15 cellular contexts compared by ENCODE assay signal in genomic region chr17:83067718-83068261, GRCh38. TPM values are rescaled to one million over a fixed set of nuclear protein-coding genes. Genes with fewer than 3 reads are reported as not detected.
DNase-seq lines count a peak whose midpoint lies in the region; ATAC-seq and TF ChIP-seq lines count a peak whose summit lies in the region.
"Had no signal": no experiment of that assay in that cellular context is flagged by ENCODE, and none has a peak within 500 bp of the region (broad histone marks: within the 10 kb centered on the region; RNA-seq: fewer than 3 reads in every experiment).

No MANE protein-coding gene starts in this region.

- no peaks in the 10 kb centered on the region for H3K36me3 Mint-ChIP-seq in activated CD4-positive, alpha-beta T cell treated with anti-CD3 and anti-CD28 coated beads for 36 hours (ENCODE audit: low read depth)
- H3K36me3 Mint-ChIP-seq in activated naive CD8-positive, alpha-beta T cell treated with anti-CD3 and anti-CD28 coated beads, Interleukin-2, amount 50 U/mL, for 24 hours (ENCODE audit: low read depth): no peaks in the 10 kb centered on the region
- H3K36me3 Mint-ChIP-seq: IgD-negative memory B cell had no signal

- H3K4me1 ChIP-seq in tibial nerve: peaks cover 0 to 25% (median 0%) of the 10 kb centered on the region in 4 donors

- no peak for ATAC-seq in activated CD4-positive, alpha-beta T cell treated with anti-CD3 and anti-CD28 coated beads for 36 hours
- ATAC-seq in sciatic nerve: no peak
- ATAC-seq in activated naive CD8-positive, alpha-beta T cell treated with anti-CD3 and anti-CD28 coated beads, Interleukin-2, amount 50 U/mL, for 24 hours: no peak
- ATAC-seq: activated T-cell treated with anti-CD3 and anti-CD28 coated beads, Interleukin-2, amount 50 U/mL, for 72 hours had no signal

- H3K36me3 ChIP-seq in tibial nerve: no peaks in the 10 kb centered on the region
- H3K36me3 ChIP-seq: esophagus squamous epithelium had no signal

- no peak overlapping the region for H3K27ac Mint-ChIP-seq in activated CD4-positive, alpha-beta T cell treated with anti-CD3 and anti-CD28 coated beads for 36 hours
- no peak overlapping the region for H3K27ac Mint-ChIP-seq in activated naive CD8-positive, alpha-beta T cell treated with anti-CD3 and anti-CD28 coated beads, Interleukin-2, amount 50 U/mL, for 24 hours
- H3K27ac Mint-ChIP-seq: activated T-cell treated with anti-CD3 and anti-CD28 coated beads, Interleukin-2, amount 50 U/mL, for 72 hours had no signal

- TF ChIP-seq POLR2A in tibial nerve (IDR thresholded peaks at IDR 0.05): no peak

- H3K9me3 Mint-ChIP-seq in activated CD4-positive, alpha-beta T cell treated with anti-CD3 and anti-CD28 coated beads for 36 hours (ENCODE audit: low read depth): no peaks in the 10 kb centered on the region
- H3K9me3 Mint-ChIP-seq in activated naive CD8-positive, alpha-beta T cell treated with anti-CD3 and anti-CD28 coated beads, Interleukin-2, amount 50 U/mL, for 24 hours: no peaks in the 10 kb centered on the region
- H3K9me3 Mint-ChIP-seq: activated T-cell treated with anti-CD3 and anti-CD28 coated beads, Interleukin-2, amount 50 U/mL, for 72 hours; IgD-negative memory B cell had no signal

- H3K27me3 Mint-ChIP-seq in activated CD4-positive, alpha-beta T cell treated with anti-CD3 and anti-CD28 coated beads for 36 hours: peaks cover 2% of the 10 kb centered on the region
- H3K27me3 Mint-ChIP-seq in activated naive CD8-positive, alpha-beta T cell treated with anti-CD3 and anti-CD28 coated beads, Interleukin-2, amount 50 U/mL, for 24 hours: no peaks in the 10 kb centered on the region

- 43 to 78% methylated on average over 5 to 11 of the region's 29 CpGs for WGBS in tibial nerve, 2 donors

- no peaks in the 10 kb centered on the region for H3K9me3 ChIP-seq in tibial nerve
- H3K9me3 ChIP-seq: esophagus squamous epithelium had no signal

- H3K4me3 ChIP-seq in LNCaP clone FGC (ENCODE audit: low read depth, low read length) (no peak overlapping the region), choroid plexus epithelial cell (ENCODE audit: low read depth, low read length) (no peak overlapping the region), tibial nerve (no peak overlapping the region)
- H3K4me3 ChIP-seq: esophagus squamous epithelium, skin epidermis had no signal

- intact Hi-C loops in activated CD4-positive, alpha-beta T cell treated with anti-CD3 and anti-CD28 coated beads for 36 hours (cut with DNase I, micrococcal nuclease): no loop called here
- intact Hi-C loops in sciatic nerve (cut with DNase I): no loop called here

- TF ChIP-seq CTCF in LNCaP clone FGC (IDR thresholded peaks at IDR 0.05; ENCODE audit: control insufficient read depth, extremely low read depth, insufficient read depth): peak; percentile 14; the same call in 1 of the 2 replicates
- peak; percentile 18 for TF ChIP-seq CTCF in choroid plexus epithelial cell (conservative IDR thresholded peaks at IDR 0.05; ENCODE audit: low read depth, low read length)
- peak in 1 of 5 experiments; percentile 9 for TF ChIP-seq CTCF in tibial nerve (IDR thresholded peaks at IDR 0.05)

- CTCF ChIA-PET in activated CD4-positive, alpha-beta T cell treated with anti-CD3 and anti-CD28 coated beads for 36 hours (lab: Charles Lee): interaction anchor here (0.6 kb wide), 1 partner anchor 1421 kb away, joined by 3 read pairs; no protein-coding TSS in a partner anchor

- H3K27ac ChIP-seq in tibial nerve: no peak overlapping the region
- H3K27ac ChIP-seq: esophagus squamous epithelium, skin epidermis, VCaP had no signal

- peaks cover 28% of the 10 kb centered on the region for H3K4me1 Mint-ChIP-seq in activated CD4-positive, alpha-beta T cell treated with anti-CD3 and anti-CD28 coated beads for 36 hours
- H3K4me1 Mint-ChIP-seq in activated naive CD8-positive, alpha-beta T cell treated with anti-CD3 and anti-CD28 coated beads, Interleukin-2, amount 50 U/mL, for 24 hours: peaks cover 30% of the 10 kb centered on the region

- no peak for TF ChIP-seq EP300 in tibial nerve (IDR thresholded peaks at IDR 0.05)

- DNase-seq in activated CD4-positive, alpha-beta T cell treated with anti-CD3 and anti-CD28 coated beads for 36 hours: peak; percentile 3
- DNase-seq in activated CD4-positive, alpha-beta T cell treated with anti-CD3 and anti-CD28 coated beads, Interleukin-2, amount 50 U/mL, for 4 hours: no peak
- no peak for DNase-seq in LNCaP clone FGC (ENCODE audit: low read depth)
- DNase-seq in choroid plexus epithelial cell (ENCODE audit: low read depth): no peak
- peak; percentile 49 for DNase-seq in sciatic nerve (ENCODE audit: low spot score)
- no peak for DNase-seq in SHP77 treated with DMSO at 0.1 percent for 48 hours (lab: John Stamatoyannopoulos, UW)
- no peak for DNase-seq in activated naive CD8-positive, alpha-beta T cell treated with anti-CD3 and anti-CD28 coated beads, Interleukin-2, amount 50 U/mL, for 24 hours
- DNase-seq in tibial nerve (ENCODE audit: low spot score in 2 of 2): no peak
- DNase-seq: activated T-cell treated with anti-CD3 and anti-CD28 coated beads, Interleukin-2, amount 50 U/mL, for 72 hours; AML-193; esophagus squamous epithelium; NCI-H1694 treated with DMSO at 0.1 percent for 48 hours had no signal

- H3K27me3 ChIP-seq in tibial nerve: no peaks in the 10 kb centered on the region

- POLR2A ChIA-PET in activated CD4-positive, alpha-beta T cell treated with anti-CD3 and anti-CD28 coated beads for 36 hours (lab: Charles Lee): no interaction called here

- no peak overlapping the region for H3K4me3 Mint-ChIP-seq in activated CD4-positive, alpha-beta T cell treated with anti-CD3 and anti-CD28 coated beads for 36 hours
- H3K4me3 Mint-ChIP-seq in activated naive CD8-positive, alpha-beta T cell treated with anti-CD3 and anti-CD28 coated beads, Interleukin-2, amount 50 U/mL, for 24 hours: no peak overlapping the region
- H3K4me3 Mint-ChIP-seq: activated T-cell treated with anti-CD3 and anti-CD28 coated beads, Interleukin-2, amount 50 U/mL, for 72 hours; IgD-negative memory B cell had no signal

RNA-seq across cellular contexts. Expression of gene METRNL, which starts 11.6 kb away (rescaled TPM):
- total RNA-seq in activated CD4-positive, alpha-beta T cell treated with anti-CD3 and anti-CD28 coated beads for 36 hours: 10 to 100 TPM; 22.4 to 26.3 TPM
- 131 TPM for total RNA-seq in sciatic nerve
- 100 to 1,000 TPM; 112 to 162 (median 147) TPM for total RNA-seq in tibial nerve

Comparison
In these comparisons a context has a peak if more than half of its experiments do, and no peak if none do; other contexts are left out.
1. DNase-seq: peak in activated CD4-positive, alpha-beta T cell treated with anti-CD3 and anti-CD28 coated beads for 36 hours (single experiment) and sciatic nerve (single experiment); none in activated CD4-positive, alpha-beta T cell treated with anti-CD3 and anti-CD28 coated beads, Interleukin-2, amount 50 U/mL, for 4 hours (0 of 2), LNCaP clone FGC (single experiment), choroid plexus epithelial cell (single experiment), SHP77 treated with DMSO at 0.1 percent for 48 hours (single experiment), activated naive CD8-positive, alpha-beta T cell treated with anti-CD3 and anti-CD28 coated beads, Interleukin-2, amount 50 U/mL, for 24 hours (single experiment) and tibial nerve (0 of 2).